1 cellular context compared by ENCODE assay signal in the genomic region with DNA sequence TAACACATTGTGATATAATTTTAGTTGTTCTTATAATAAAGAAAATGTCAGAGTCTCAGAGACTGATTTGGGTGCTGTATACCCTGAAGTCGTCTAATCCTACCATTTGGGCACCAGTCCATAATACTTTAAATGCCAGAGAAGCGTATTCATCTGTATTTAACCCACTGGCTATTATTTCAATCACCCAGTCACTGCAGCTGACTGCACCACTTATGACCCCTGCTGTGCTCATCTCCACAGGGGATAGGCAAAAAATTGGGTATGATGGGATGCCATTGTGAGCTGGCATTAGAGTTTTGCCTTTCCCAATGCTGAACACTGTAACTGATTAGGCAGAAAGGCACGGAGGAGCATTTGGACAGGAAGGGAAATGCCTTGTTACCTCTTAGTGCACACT.
TF ChIP-seq lines count a peak whose summit lies in the region.

No MANE protein-coding gene starts in this region.

TF ChIP-seq in IMR-90, 13 proteins besides CTCF, POLR2A, EP300 and RAD21 (continued from another document):
- TF ChIP-seq, protein P1, sequence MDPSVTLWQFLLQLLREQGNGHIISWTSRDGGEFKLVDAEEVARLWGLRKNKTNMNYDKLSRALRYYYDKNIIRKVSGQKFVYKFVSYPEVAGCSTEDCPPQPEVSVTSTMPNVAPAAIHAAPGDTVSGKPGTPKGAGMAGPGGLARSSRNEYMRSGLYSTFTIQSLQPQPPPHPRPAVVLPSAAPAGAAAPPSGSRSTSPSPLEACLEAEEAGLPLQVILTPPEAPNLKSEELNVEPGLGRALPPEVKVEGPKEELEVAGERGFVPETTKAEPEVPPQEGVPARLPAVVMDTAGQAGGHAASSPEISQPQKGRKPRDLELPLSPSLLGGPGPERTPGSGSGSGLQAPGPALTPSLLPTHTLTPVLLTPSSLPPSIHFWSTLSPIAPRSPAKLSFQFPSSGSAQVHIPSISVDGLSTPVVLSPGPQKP (IDR thresholded peaks at IDR 0.05; ENCODE audit: borderline replicate concordance, low read depth, low read length), result no peak
